ENCODE assay signal across 8 cellular contexts in genomic region chr17:30477758-30478115, GRCh38. TPM values are rescaled to one million over a fixed set of nuclear protein-coding genes. Genes with fewer than 3 reads are reported as not detected.
DNase-seq lines count a peak whose midpoint lies in the region; ATAC-seq, FAIRE-seq and TF ChIP-seq lines count a peak whose summit lies in the region.

No MANE protein-coding gene starts in this region.

- H3K4me2 ChIP-seq in HCT116 (ENCODE audit: low read length) = peak overlapping the region; percentile 83

- POLR2A ChIA-PET in HCT116 (lab: Charles Lee) = no interaction called here

- no TSS peak for BruUV-seq in HCT116 (replicated peaks; lab: Mats Ljungman, UMichigan)

- H3K36me3 Mint-ChIP-seq in CD14-positive monocyte = peaks cover 16 to 29% of the 10 kb centered on the region in 2 donors

- intact Hi-C loops in CD14-positive monocyte (cut with micrococcal nuclease) (loop anchor here in 1 of 2 donors (10.0 kb wide), 1 partner anchor 353 kb away; no protein-coding TSS in a partner anchor), HCT116 (cut with micrococcal nuclease) (loop anchor here (2.0 to 5.0 kb wide), 2 partner anchors 77 to 240 kb away; no protein-coding TSS in a partner anchor), pancreas (cut with DNase I) (no loop called here)

- TF ChIP-seq CTCF in CD14-positive monocyte (IDR thresholded peaks at IDR 0.05) (no peak), HCT116 (IDR thresholded peaks at IDR 0.05 in 2 of 3, conservative IDR thresholded peaks at IDR 0.05 in 1 of 3; ENCODE audit: borderline replicate concordance in 1 of 3, insufficient read depth in 1 of 3, low read depth in 2 of 3, low read length in 2 of 3) (no peak), WI38 (IDR thresholded peaks at IDR 0.05; ENCODE audit: low read depth, low read length) (no peak), foreskin fibroblast (IDR thresholded peaks at IDR 0.05; ENCODE audit: low read depth, low read length) (no peak), pancreas (IDR thresholded peaks at IDR 0.05) (no peak)

- 0 to 1% methylated on average over 10 of the region's 10 CpGs for WGBS in pancreas, 2 donors

- H4K20me1 ChIP-seq in HCT116 (ENCODE audit: insufficient read depth) = peaks cover 3% of the 10 kb centered on the region; the same call in 1 of the 2 replicates

- H3K9me3 ChIP-seq in HCT116 (ENCODE audit: control insufficient read depth in 1 of 2, insufficient read depth in 1 of 2, low read depth in 1 of 2, low read length in 2 of 2) (no peaks in the 10 kb centered on the region), pancreas (no peaks in the 10 kb centered on the region)

- TF ChIP-seq RAD21 in HCT116 (IDR thresholded peaks at IDR 0.05; ENCODE audit: low read depth) = no peak

- RAD21 ChIA-PET in HCT116 (lab: Charles Lee; ENCODE audit: low non-redundant PET in 1 of 2, low total read pairs in 2 of 2, uncharacterized antibody in 2 of 2, unreplicated experiment in 2 of 2) = no interaction called here

- peak overlapping the region; percentile 95 for H3K9ac ChIP-seq in HCT116 (ENCODE audit: low read length)

- no peak overlapping the region for H2AFZ ChIP-seq in HCT116 (ENCODE audit: low read depth, low read length, poor library complexity, severe bottlenecking)

- H3K4me1 ChIP-seq in HCT116 (ENCODE audit: control insufficient read depth in 1 of 2, insufficient read depth in 2 of 2, low read length in 2 of 2) (peaks cover 0 to 12% of the 10 kb centered on the region in 2 experiments; a peak in 3 of 4 replicates), pancreas (peaks cover 0 to 10% (median 8%) of the 10 kb centered on the region in 3 donors)

- ATAC-seq in HCT116 (peak; percentile 12), pancreas (peak; percentile 4 to 34 (median 14)), HG03196 (IDR thresholded peaks at IDR 0.05; ENCODE audit: unreplicated experiment) (no peak)

- H3K27me3 ChIP-seq in HCT116 (ENCODE audit: insufficient read depth, low read length) (no peaks in the 10 kb centered on the region), pancreas (no peaks in the 10 kb centered on the region)

- no peak for TF ChIP-seq POLR2A in HCT116 (IDR thresholded peaks at IDR 0.05; ENCODE audit: borderline replicate concordance, extremely low read depth, insufficient read depth, insufficient read length)

- DNase-seq in CD14-positive monocyte (ENCODE audit: low spot score) (no peak), HCT116 (ENCODE audit: low read depth, low spot score) (no peak), foreskin fibroblast (peak in 1 of 2 donors; percentile 1), pancreas (no peak), HCEC 1CT (no peak)
- DNase-seq in activated CD8-positive, alpha-beta memory T cell treated with anti-CD3 and anti-CD28 coated beads, Interleukin-2, amount 50 U/mL, for 48 hours = no peak

- H3K4me3 Mint-ChIP-seq in CD14-positive monocyte = peak overlapping the region; percentile 91 to 98

- CTCF ChIA-PET in HCT116 (lab: Charles Lee) = interaction anchor here (1.0 to 1.9 kb wide), 3 partner anchors 11 to 347 kb away, joined by 3 to 7 read pairs (median 7); partner anchors contain the start of gene CRLF3

- peaks cover 0 to 5% (median 4%) of the 10 kb centered on the region in 3 donors for H3K27me3 Mint-ChIP-seq in CD14-positive monocyte (ENCODE audit: low read depth in 3 of 3)

- H3K27ac ChIP-seq in HCT116 (ENCODE audit: low read depth, low read length) (peak overlapping the region; percentile 78), pancreas (peak overlapping the region; percentile 82 to 90 (median 86))

- H3K9me2 ChIP-seq in HCT116 (ENCODE audit: insufficient read depth) = no peaks in the 10 kb centered on the region

- peak overlapping the region; percentile 96 to 100 (median 99) for H3K27ac Mint-ChIP-seq in CD14-positive monocyte

- H3K79me2 ChIP-seq in HCT116 (ENCODE audit: insufficient read depth, low read length) = peaks cover 47% of the 10 kb centered on the region

- H3K4me1 Mint-ChIP-seq in CD14-positive monocyte = peaks cover 17% of the 10 kb centered on the region

- H3K9me3 Mint-ChIP-seq in CD14-positive monocyte = peaks cover 0 to 2% (median 0%) of the 10 kb centered on the region in 7 donors

- H3K4me3 ChIP-seq in HCT116 (replicated peaks in 1 of 2; ENCODE audit: low read depth in 1 of 2, low read length in 2 of 2) (peak overlapping the region; percentile 81 to 87), WI38 (ENCODE audit: low read depth, low read length) (peak overlapping the region; percentile 95), foreskin fibroblast (ENCODE audit: low read depth in 1 of 2, low read length in 2 of 2) (peak overlapping the region; percentile 70 to 94), pancreas (peak overlapping the region; percentile 74 to 95 (median 86))

- FAIRE-seq in pancreas (lab: Jason Lieb, UNC) = no peak

- peaks cover 4 to 13% of the 10 kb centered on the region in 2 experiments for H3K36me3 ChIP-seq in HCT116 (ENCODE audit: control insufficient read depth in 1 of 2, insufficient read depth in 2 of 2, low read length in 2 of 2)
- peaks cover 0 to 25% (median 3%) of the 10 kb centered on the region in 3 donors for H3K36me3 ChIP-seq in pancreas

TF ChIP-seq in HCT116, 20 proteins besides CTCF, POLR2A, EP300 and RAD21:
- TF ChIP-seq CEBPB (IDR thresholded peaks at IDR 0.05; ENCODE audit: low read depth) (no peak), SIN3A (IDR thresholded peaks at IDR 0.05; ENCODE audit: low read depth) (no peak), ATF3 (IDR thresholded peaks at IDR 0.05) (no peak), FOSL1 (IDR thresholded peaks at IDR 0.05; ENCODE audit: low read depth) (no peak), YY1 (IDR thresholded peaks at IDR 0.05; ENCODE audit: extremely low read depth, insufficient replicate concordance, low read depth, low read length) (no peak), JUND (IDR thresholded peaks at IDR 0.05) (no peak), ZNF274 (IDR thresholded peaks at IDR 0.05; ENCODE audit: low read depth, low read length) (no peak), ZFX (IDR thresholded peaks at IDR 0.05) (no peak), SP1 (IDR thresholded peaks at IDR 0.05; ENCODE audit: low read depth) (no peak), EGR1 (IDR thresholded peaks at IDR 0.05; ENCODE audit: low read depth) (no peak), ELF1 (IDR thresholded peaks at IDR 0.05; ENCODE audit: borderline replicate concordance, low read depth) (no peak)
- TF ChIP-seq, protein P1, sequence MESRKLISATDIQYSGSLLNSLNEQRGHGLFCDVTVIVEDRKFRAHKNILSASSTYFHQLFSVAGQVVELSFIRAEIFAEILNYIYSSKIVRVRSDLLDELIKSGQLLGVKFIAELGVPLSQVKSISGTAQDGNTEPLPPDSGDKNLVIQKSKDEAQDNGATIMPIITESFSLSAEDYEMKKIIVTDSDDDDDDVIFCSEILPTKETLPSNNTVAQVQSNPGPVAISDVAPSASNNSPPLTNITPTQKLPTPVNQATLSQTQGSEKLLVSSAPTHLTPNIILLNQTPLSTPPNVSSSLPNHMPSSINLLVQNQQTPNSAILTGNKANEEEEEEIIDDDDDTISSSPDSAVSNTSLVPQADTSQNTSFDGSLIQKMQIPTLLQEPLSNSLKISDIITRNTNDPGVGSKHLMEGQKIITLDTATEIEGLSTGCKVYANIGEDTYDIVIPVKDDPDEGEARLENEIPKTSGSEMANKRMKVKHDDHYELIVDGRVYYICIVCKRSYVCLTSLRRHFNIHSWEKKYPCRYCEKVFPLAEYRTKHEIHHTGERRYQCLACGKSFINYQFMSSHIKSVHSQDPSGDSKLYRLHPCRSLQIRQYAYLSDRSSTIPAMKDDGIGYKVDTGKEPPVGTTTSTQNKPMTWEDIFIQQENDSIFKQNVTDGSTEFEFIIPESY (IDR thresholded peaks at IDR 0.05; ENCODE audit: extremely low read depth, insufficient replicate concordance, low read length) = no peak

RNA-seq across cellular contexts. Expression of gene GOSR1, which starts 0.5 kb away (rescaled TPM):
- 10 to 100 TPM; 20.9 to 35.7 TPM for polyA plus RNA-seq in CD14-positive monocyte
- total RNA-seq in HCT116 (2021; ENCODE audit: unreplicated experiment) = 48.8 TPM
- 31.0 and 34.3 TPM in 2 replicates for polyA plus RNA-seq in HCT116 (2012)
- total RNA-seq in pancreas = 10 to 100 TPM; 19.7 to 30.1 (median 26.6) TPM
- polyA plus RNA-seq in pancreas = 10 to 100 TPM; 11.7 to 14.2 TPM
